Comparison of ENCODE assay signal across 11 cellular contexts in the genomic region with DNA sequence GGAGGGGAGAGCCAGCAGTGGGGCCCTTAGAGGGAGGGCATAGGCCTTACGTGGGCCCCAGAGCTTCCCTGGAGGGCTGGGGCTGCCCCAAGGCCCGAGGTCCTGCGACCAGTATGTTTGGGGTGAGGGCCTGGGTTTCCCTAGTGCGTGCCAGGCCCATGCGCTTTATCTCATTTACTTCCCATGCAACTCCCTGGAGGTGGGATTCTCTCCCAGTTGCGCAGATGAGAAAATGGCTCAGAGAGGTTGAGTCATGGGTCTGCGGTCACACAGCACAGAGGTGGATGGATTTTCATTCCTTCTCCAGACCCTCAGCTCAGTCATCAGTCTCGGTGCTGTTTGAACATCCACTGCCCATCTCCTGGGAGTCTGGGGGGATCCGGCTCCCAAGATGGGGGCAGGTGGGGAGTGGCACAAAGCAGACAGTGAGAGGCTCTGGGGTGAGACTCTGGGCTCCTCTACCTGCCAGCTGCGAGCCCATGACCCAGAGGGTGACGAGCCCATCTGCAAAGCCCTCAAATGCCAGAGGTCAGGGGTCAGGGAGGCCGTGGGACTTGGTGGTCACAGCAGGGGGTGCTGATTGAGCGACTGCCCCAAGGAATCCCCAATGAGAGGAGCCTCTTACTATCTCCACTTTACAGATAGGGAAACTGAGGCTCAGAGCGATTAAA.
"Had no signal": no experiment of that assay in that cellular context is flagged by ENCODE, and none has a peak within 500 bp of the region (broad histone marks: within the 10 kb centered on the region; RNA-seq: fewer than 3 reads in every experiment).

No MANE protein-coding gene starts in this region.

- FAIRE-seq: small intestine had no signal

- DNase-seq: activated CD4-positive, CD25-positive, alpha-beta regulatory T cell treated with anti-CD3 and anti-CD28 coated beads, Interleukin-2, amount 50 U/mL, for 72 hours; activated naive CD4-positive, alpha-beta T cell treated with Interleukin-2 at 50 U/mL for 16 hours; mammary epithelial cell; naive B cell; small intestine; stimulated activated CD4-positive, alpha-beta T cell treated with anti-CD3 and anti-CD28 coated beads, Interleukin-4, amount 100 ng/mL, for 4 hours; stimulated activated CD8-positive, alpha-beta memory T cell treated with anti-CD3 and anti-CD28 coated beads, Interleukin-4, amount 100 ng/mL, for 48 hours; stimulated activated naive CD8-positive, alpha-beta T cell treated with anti-CD3 and anti-CD28 coated beads, Interleukin-15, Interleukin-2, amounts not matched to agents 100 U/mL and 50 U/mL, for 24 hours had no signal

- H3K9me3 ChIP-seq: gastroesophageal sphincter, neutrophil had no signal

- H3K27me3 ChIP-seq: dorsolateral prefrontal cortex, gastroesophageal sphincter had no signal

- H3K4me1 ChIP-seq: gastroesophageal sphincter had no signal

- H3K4me3 ChIP-seq: dorsolateral prefrontal cortex, gastroesophageal sphincter had no signal

- ATAC-seq: gastroesophageal sphincter; stimulated activated naive CD8-positive, alpha-beta T cell treated with anti-CD3 and anti-CD28 coated beads, Interleukin-15, Interleukin-2, amounts not matched to agents 100 U/mL and 50 U/mL, for 24 hours had no signal

- H3K27ac ChIP-seq: dorsolateral prefrontal cortex, gastroesophageal sphincter, neutrophil had no signal
